1 cellular context compared by ENCODE assay signal in the genomic region with DNA sequence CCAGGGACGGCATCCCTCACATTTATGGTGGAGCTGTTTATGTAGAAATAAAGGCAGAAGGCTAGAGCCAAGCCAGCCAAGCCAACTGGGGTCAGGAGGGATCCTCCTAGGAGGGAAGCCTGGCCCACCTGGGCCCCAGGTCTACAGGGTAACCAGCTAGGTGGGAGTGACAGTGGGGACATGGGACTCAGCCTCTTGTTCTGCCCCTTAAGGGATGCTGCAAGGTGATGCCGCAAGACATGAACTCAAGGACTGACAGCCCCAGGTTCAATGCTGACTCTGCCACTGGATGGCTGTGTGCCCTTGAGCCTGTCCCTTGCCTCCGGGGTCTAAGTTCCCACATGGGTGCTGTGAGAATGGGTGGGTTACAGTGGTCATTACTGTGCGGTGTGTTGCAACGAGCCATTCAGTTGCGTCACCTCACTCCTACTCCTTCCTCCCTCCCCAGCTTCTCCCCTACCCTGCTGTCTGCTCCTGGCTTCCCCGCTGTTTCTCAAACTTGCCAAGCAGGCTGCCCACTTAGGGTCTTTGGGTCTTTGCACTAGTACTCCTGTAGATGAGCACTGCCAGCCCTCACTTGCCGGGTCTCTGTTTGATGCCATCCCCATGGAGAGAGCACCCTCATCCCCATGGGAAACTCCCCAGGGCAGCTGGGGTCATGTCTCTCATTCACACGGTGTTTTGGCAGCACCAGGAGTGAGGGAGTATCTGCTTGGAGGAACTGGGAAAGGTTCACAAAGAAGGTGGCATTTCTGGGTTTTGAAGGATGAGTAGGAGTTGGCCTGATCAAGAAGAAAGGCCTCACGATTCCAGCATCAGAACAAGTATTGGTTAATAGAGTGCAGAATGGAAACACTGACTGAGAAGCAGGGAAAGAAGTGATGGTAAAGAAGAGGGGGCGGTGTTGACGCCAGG.
A peak's percentile ranks its signal among the peaks of the same experiment; 100 is the strongest.
TF ChIP-seq lines count a peak whose summit lies in the region.

No MANE protein-coding gene starts in this region.

TF ChIP-seq in HEK293, 187 proteins besides CTCF, POLR2A, EP300 and RAD21 (continued from another document):
- TF ChIP-seq, protein P1, sequence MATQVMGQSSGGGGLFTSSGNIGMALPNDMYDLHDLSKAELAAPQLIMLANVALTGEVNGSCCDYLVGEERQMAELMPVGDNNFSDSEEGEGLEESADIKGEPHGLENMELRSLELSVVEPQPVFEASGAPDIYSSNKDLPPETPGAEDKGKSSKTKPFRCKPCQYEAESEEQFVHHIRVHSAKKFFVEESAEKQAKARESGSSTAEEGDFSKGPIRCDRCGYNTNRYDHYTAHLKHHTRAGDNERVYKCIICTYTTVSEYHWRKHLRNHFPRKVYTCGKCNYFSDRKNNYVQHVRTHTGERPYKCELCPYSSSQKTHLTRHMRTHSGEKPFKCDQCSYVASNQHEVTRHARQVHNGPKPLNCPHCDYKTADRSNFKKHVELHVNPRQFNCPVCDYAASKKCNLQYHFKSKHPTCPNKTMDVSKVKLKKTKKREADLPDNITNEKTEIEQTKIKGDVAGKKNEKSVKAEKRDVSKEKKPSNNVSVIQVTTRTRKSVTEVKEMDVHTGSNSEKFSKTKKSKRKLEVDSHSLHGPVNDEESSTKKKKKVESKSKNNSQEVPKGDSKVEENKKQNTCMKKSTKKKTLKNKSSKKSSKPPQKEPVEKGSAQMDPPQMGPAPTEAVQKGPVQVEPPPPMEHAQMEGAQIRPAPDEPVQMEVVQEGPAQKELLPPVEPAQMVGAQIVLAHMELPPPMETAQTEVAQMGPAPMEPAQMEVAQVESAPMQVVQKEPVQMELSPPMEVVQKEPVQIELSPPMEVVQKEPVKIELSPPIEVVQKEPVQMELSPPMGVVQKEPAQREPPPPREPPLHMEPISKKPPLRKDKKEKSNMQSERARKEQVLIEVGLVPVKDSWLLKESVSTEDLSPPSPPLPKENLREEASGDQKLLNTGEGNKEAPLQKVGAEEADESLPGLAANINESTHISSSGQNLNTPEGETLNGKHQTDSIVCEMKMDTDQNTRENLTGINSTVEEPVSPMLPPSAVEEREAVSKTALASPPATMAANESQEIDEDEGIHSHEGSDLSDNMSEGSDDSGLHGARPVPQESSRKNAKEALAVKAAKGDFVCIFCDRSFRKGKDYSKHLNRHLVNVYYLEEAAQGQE (tag by site-specific recombination; IDR thresholded peaks at IDR 0.05) = no peak
- TF ChIP-seq ZNF394 (tag by site-specific recombination; IDR thresholded peaks at IDR 0.05; ENCODE audit: borderline replicate concordance) (peak; percentile 26; the same call in 1 of the 2 replicates), ZNF585B (tag by site-specific recombination; IDR thresholded peaks at IDR 0.05) (no peak), ZNF664 (tag by site-specific recombination; IDR thresholded peaks at IDR 0.05) (no peak), ZNF335 (tag by site-specific recombination; conservative IDR thresholded peaks at IDR 0.05) (no peak), YY2 (tag by site-specific recombination; IDR thresholded peaks at IDR 0.05) (no peak), ZNF341 (tag by site-specific recombination; IDR thresholded peaks at IDR 0.05; ENCODE audit: low read depth) (no peak), ZFP3 (tag by site-specific recombination; IDR thresholded peaks at IDR 0.05; ENCODE audit: low read depth) (peak; percentile 85)
- TF ChIP-seq, protein P2, sequence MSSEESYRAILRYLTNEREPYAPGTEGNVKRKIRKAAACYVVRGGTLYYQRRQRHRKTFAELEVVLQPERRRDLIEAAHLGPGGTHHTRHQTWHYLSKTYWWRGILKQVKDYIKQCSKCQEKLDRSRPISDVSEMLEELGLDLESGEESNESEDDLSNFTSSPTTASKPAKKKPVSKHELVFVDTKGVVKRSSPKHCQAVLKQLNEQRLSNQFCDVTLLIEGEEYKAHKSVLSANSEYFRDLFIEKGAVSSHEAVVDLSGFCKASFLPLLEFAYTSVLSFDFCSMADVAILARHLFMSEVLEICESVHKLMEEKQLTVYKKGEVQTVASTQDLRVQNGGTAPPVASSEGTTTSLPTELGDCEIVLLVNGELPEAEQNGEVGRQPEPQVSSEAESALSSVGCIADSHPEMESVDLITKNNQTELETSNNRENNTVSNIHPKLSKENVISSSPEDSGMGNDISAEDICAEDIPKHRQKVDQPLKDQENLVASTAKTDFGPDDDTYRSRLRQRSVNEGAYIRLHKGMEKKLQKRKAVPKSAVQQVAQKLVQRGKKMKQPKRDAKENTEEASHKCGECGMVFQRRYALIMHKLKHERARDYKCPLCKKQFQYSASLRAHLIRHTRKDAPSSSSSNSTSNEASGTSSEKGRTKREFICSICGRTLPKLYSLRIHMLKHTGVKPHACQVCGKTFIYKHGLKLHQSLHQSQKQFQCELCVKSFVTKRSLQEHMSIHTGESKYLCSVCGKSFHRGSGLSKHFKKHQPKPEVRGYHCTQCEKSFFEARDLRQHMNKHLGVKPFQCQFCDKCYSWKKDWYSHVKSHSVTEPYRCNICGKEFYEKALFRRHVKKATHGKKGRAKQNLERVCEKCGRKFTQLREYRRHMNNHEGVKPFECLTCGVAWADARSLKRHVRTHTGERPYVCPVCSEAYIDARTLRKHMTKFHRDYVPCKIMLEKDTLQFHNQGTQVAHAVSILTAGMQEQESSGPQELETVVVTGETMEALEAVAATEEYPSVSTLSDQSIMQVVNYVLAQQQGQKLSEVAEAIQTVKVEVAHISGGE (tag by site-specific recombination; conservative IDR thresholded peaks at IDR 0.05; ENCODE audit: low read depth) = no peak
